Comparison of ENCODE assay signal across 1 cellular context in the genomic region with DNA sequence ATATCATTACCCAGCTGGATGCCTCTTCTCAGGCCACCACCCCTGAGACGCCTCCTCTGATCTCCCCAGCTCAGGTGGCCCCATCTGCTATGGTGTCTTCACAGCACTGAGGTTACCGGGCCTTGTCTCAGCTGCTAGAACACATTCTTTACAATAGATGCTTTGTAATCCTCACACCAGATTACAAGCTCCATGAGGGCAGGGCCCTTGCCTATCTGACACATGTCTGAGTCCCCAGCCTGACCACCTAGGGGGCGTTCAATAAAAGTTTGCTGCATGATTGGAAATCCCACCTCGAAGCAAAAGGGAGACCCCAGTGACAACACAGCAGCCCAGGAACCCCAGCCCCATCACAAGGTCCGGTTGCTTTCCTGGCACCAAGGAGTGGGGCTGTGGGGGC.
TF ChIP-seq lines count a peak whose summit lies in the region.

No MANE protein-coding gene starts in this region.

TF ChIP-seq in HepG2, 621 proteins besides CTCF, POLR2A, EP300 and RAD21:
- no peak for TF ChIP-seq ARHGAP35 (CRISPR knock-in tag; IDR thresholded peaks at IDR 0.05; ENCODE audit: borderline replicate concordance)
- no peak for TF ChIP-seq SIN3B (IDR thresholded peaks at IDR 0.05; ENCODE audit: low read length)
- TF ChIP-seq ZNF564 (CRISPR knock-in tag; IDR thresholded peaks at IDR 0.05): no peak
- TF ChIP-seq, protein P1, sequence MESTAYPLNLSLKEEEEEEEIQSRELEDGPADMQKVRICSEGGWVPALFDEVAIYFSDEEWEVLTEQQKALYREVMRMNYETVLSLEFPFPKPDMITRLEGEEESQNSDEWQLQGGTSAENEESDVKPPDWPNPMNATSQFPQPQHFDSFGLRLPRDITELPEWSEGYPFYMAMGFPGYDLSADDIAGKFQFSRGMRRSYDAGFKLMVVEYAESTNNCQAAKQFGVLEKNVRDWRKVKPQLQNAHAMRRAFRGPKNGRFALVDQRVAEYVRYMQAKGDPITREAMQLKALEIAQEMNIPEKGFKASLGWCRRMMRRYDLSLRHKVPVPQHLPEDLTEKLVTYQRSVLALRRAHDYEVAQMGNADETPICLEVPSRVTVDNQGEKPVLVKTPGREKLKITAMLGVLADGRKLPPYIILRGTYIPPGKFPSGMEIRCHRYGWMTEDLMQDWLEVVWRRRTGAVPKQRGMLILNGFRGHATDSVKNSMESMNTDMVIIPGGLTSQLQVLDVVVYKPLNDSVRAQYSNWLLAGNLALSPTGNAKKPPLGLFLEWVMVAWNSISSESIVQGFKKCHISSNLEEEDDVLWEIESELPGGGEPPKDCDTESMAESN (CRISPR knock-in tag; conservative IDR thresholded peaks at IDR 0.05): peak; percentile 99
